Comparison of ENCODE assay signal across 8 cellular contexts in genomic region chr1:62082456-62083363, GRCh38.
DNase-seq lines count a peak whose midpoint lies in the region; TF ChIP-seq lines count a peak whose summit lies in the region.

No MANE protein-coding gene starts in this region.

- H3K4me1 Mint-ChIP-seq in activated CD4-positive, alpha-beta memory T cell treated with anti-CD3 and anti-CD28 coated beads, Interleukin-2, amount 10 ng/mL, durations not matched to agents 7 days and 5 days, result no peaks in the 10 kb centered on the region
- H3K4me1 Mint-ChIP-seq in neural crest cell, result peaks cover 4% of the 10 kb centered on the region

- no peak overlapping the region for H3K27ac Mint-ChIP-seq in activated CD4-positive, alpha-beta memory T cell treated with anti-CD3 and anti-CD28 coated beads, Interleukin-2, amount 10 ng/mL, durations not matched to agents 7 days and 5 days
- H3K27ac Mint-ChIP-seq in neural crest cell (ENCODE audit: unreplicated experiment), result no peak overlapping the region

- TF ChIP-seq POLR2A in esophagus squamous epithelium (IDR thresholded peaks at IDR 0.05), result no peak

- no peak overlapping the region for H3K27ac ChIP-seq in esophagus squamous epithelium

- no peak overlapping the region for H3K4me3 Mint-ChIP-seq in activated CD4-positive, alpha-beta memory T cell treated with anti-CD3 and anti-CD28 coated beads, Interleukin-2, amount 10 ng/mL, durations not matched to agents 7 days and 5 days
- no peak overlapping the region for H3K4me3 Mint-ChIP-seq in neural crest cell

- TF ChIP-seq CTCF in esophagus squamous epithelium (IDR thresholded peaks at IDR 0.05) (peak; percentile 55 to 78 (median 72)), neural crest cell (conservative IDR thresholded peaks at IDR 0.05) (peak; percentile 91)

- H3K9me3 ChIP-seq in esophagus squamous epithelium, result no peaks in the 10 kb centered on the region

- H3K36me3 Mint-ChIP-seq in activated CD4-positive, alpha-beta memory T cell treated with anti-CD3 and anti-CD28 coated beads, Interleukin-2, amount 10 ng/mL, durations not matched to agents 7 days and 5 days (ENCODE audit: low read depth), result no peaks in the 10 kb centered on the region
- H3K36me3 Mint-ChIP-seq in neural crest cell (ENCODE audit: low read depth), result no peaks in the 10 kb centered on the region

- peak; percentile 4 to 53 for DNase-seq in NCI-H524 (lab: John Stamatoyannopoulos, UW)
- no peak for DNase-seq in NCI-H524 treated with DMSO at 0.1 percent for 48 hours (lab: John Stamatoyannopoulos, UW)
- peak; percentile 77 for DNase-seq in HEK293T (ENCODE audit: extremely low spot score)
- peak; percentile 21 for DNase-seq in NCI-H2196 treated with DMSO at 0.1 percent for 48 hours (lab: John Stamatoyannopoulos, UW; ENCODE audit: unreplicated experiment)
- peak; percentile 38 for DNase-seq in activated CD4-positive, alpha-beta memory T cell treated with anti-CD3 and anti-CD28 coated beads, Interleukin-2, amount 10 ng/mL, durations not matched to agents 7 days and 5 days
- DNase-seq in esophagus squamous epithelium (lab: John Stamatoyannopoulos, UW), result no peak
- peak; percentile 57 for DNase-seq in neural crest cell (ENCODE audit: low read depth, low spot score)
- no peak for DNase-seq in ureter (ENCODE audit: low spot score)

- H3K27me3 ChIP-seq in esophagus squamous epithelium, result no peaks in the 10 kb centered on the region

- no peaks in the 10 kb centered on the region for H3K4me1 ChIP-seq in esophagus squamous epithelium

- intact Hi-C loops in esophagus squamous epithelium (cut with DNase I), result no loop called here

- CTCF ChIA-PET in HEK293T (lab: Yijun Ruan, JAX), result interaction anchor here (0.5 to 2.0 kb wide), 15 partner anchors 9 to 413 kb away, joined by 3 to 10 read pairs (median 4); no protein-coding TSS in a partner anchor
- CTCF ChIA-PET in activated CD4-positive, alpha-beta memory T cell treated with anti-CD3 and anti-CD28 coated beads, Interleukin-2, amount 10 ng/mL, durations not matched to agents 7 days and 5 days (lab: Charles Lee), result interaction anchor here (0.6 to 2.3 kb wide), 28 partner anchors 9 to 664 kb away, joined by 3 to 30 read pairs (median 5); no protein-coding TSS in a partner anchor

- H3K36me3 ChIP-seq in esophagus squamous epithelium, result peaks cover 0 to 89% (median 11%) of the 10 kb centered on the region in 3 donors

- H3K27me3 Mint-ChIP-seq in activated CD4-positive, alpha-beta memory T cell treated with anti-CD3 and anti-CD28 coated beads, Interleukin-2, amount 10 ng/mL, durations not matched to agents 7 days and 5 days, result no peaks in the 10 kb centered on the region
- no peaks in the 10 kb centered on the region for H3K27me3 Mint-ChIP-seq in neural crest cell (ENCODE audit: low read depth)

- POLR2A ChIA-PET in HEK293T (lab: Yijun Ruan, JAX), result no interaction called here
- POLR2A ChIA-PET in activated CD4-positive, alpha-beta memory T cell treated with anti-CD3 and anti-CD28 coated beads, Interleukin-2, amount 10 ng/mL, durations not matched to agents 7 days and 5 days (lab: Charles Lee), result no interaction called here

- 71 to 76% methylated on average over 14 of the region's 14 CpGs for WGBS in esophagus squamous epithelium, 2 donors

- H3K9me3 Mint-ChIP-seq in activated CD4-positive, alpha-beta memory T cell treated with anti-CD3 and anti-CD28 coated beads, Interleukin-2, amount 10 ng/mL, durations not matched to agents 7 days and 5 days, result no peaks in the 10 kb centered on the region
- H3K9me3 Mint-ChIP-seq in neural crest cell, result no peaks in the 10 kb centered on the region

- H3K4me3 ChIP-seq in esophagus squamous epithelium, result no peak overlapping the region

TF ChIP-seq in HEK293T, 16 proteins besides CTCF, POLR2A, EP300 and RAD21:
- TF ChIP-seq L3MBTL2 (conservative IDR thresholded peaks at IDR 0.05) (no peak), PKNOX1 (IDR thresholded peaks at IDR 0.05) (no peak)

Comparison
In these comparisons a context has a peak if more than half of its experiments do, and no peak if none do; other contexts are left out.
1. DNase-seq: peak in NCI-H524 (2 of 2), HEK293T (single experiment), NCI-H2196 treated with DMSO at 0.1 percent for 48 hours (single experiment), activated CD4-positive, alpha-beta memory T cell treated with anti-CD3 and anti-CD28 coated beads, Interleukin-2, amount 10 ng/mL, durations not matched to agents 7 days and 5 days (single experiment) and neural crest cell (single experiment); none in NCI-H524 treated with DMSO at 0.1 percent for 48 hours (single experiment), esophagus squamous epithelium (single experiment) and ureter (single experiment).